In the genomic region with DNA sequence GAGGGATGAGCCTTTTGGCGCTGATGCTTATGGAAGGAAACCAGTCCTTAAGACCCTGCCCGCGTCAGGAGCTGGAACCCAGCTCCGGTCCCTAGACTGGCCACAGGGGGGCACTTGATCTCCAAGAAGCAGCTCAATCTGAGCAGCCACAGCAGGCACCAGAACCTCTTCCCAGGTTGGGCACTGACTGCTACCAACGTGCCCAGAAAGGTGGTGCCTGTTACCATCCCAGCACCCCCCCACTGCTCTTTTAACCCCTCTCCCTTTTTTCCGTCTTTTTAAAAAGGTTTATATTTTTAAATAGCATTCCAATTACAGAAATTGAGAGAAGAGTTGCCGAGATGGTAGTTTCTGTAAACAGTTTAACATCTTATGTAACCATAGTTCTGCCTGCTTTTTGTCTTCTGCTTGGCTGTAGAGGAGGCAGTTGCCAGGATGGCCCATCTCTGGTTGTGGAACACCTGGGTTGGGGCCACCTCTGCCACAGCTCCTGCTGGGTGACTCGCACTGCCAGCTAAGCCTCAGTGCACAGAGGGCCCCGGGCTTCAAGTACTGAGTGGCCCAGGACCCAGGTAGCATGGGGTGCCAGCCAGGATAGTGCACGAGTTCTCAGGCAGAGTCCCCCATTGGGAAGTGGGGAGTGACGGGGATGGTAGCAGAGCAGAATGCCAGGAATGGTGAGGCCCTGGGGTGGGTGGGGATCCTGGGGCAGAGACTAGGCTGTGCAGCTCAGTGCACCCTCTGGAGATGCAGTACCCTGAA, we compare ENCODE assay signal across 8 cellular contexts.
DNase-seq lines count a peak whose midpoint lies in the region; ATAC-seq, FAIRE-seq and TF ChIP-seq lines count a peak whose summit lies in the region.
"Had no signal": no experiment of that assay in that cellular context is flagged by ENCODE, and none has a peak within 500 bp of the region (broad histone marks: within the 10 kb centered on the region; RNA-seq: fewer than 3 reads in every experiment).

No MANE protein-coding gene starts in this region.

- H3K9me3 ChIP-seq in adrenal gland (replicated peaks in 1 of 3): no peaks in the 10 kb centered on the region

- intact Hi-C loops in adrenal gland (cut with DNase I) (loop anchor here (5.0 kb wide), 3 partner anchors 63 to 107 kb away; a partner anchor contains a TSS), left ventricle myocardium superior (cut with micrococcal nuclease) (no loop called here)

- H3K27ac ChIP-seq in adrenal gland: peak overlapping the region in 2 of 5 donors; percentile 13 to 79

- TF ChIP-seq CTCF in adrenal gland (IDR thresholded peaks at IDR 0.05) (peak; percentile 40 to 70 (median 62)), retinal pigment epithelial cell (conservative IDR thresholded peaks at IDR 0.05; ENCODE audit: low read depth, low read length) (peak; percentile 78)

- peaks cover 36 to 59% of the 10 kb centered on the region in 2 donors for H3K4me1 ChIP-seq in adrenal gland (replicated peaks in 1 of 2)

- peaks cover 0 to 8% of the 10 kb centered on the region in 2 donors for H3K36me3 ChIP-seq in adrenal gland (replicated peaks in 1 of 2)

- no peaks in the 10 kb centered on the region for H3K27me3 ChIP-seq in adrenal gland

- DNase-seq in GM12891 (ENCODE audit: insufficient read length, low spot score): peak; percentile 58
- DNase-seq in SKM-1 treated with dmso at 0.1 percent for 144 hours (lab: John Stamatoyannopoulos, UW; ENCODE audit: unreplicated experiment): peak; percentile 46
- DNase-seq in adrenal gland: peak; percentile 61 to 82 (median 68)
- peak; percentile 72 for DNase-seq in left ventricle myocardium superior
- no peak for DNase-seq in retinal pigment epithelial cell (ENCODE audit: low read depth)
- DNase-seq in GOT3 (lab: John Stamatoyannopoulos, UW): no peak

- WGBS in adrenal gland, 4 donors: 47 to 61% (median 50%) methylated on average over 5 to 11 of the region's 11 CpGs

- ATAC-seq in HG03159 (IDR thresholded peaks at IDR 0.05; ENCODE audit: unreplicated experiment) (peak; percentile 70), left ventricle myocardium superior (peak; percentile 32)

- H3K4me3 ChIP-seq in adrenal gland: no peak overlapping the region
- no peak overlapping the region for H3K4me3 ChIP-seq in retinal pigment epithelial cell (ENCODE audit: low read length)

- peak; percentile 80 for FAIRE-seq in GM12891 (lab: Jason Lieb, UNC)
- FAIRE-seq: islet of Langerhans had no signal

- no peak for TF ChIP-seq POLR2A in GM12891 (IDR thresholded peaks at IDR 0.05; ENCODE audit: low read depth, low read length)
- TF ChIP-seq POLR2A in adrenal gland (IDR thresholded peaks at IDR 0.05): no peak

TF ChIP-seq in GM12891, 5 proteins besides CTCF, POLR2A, EP300 and RAD21:
- no peak for TF ChIP-seq POLR2AphosphoS5 (IDR thresholded peaks at IDR 0.05; ENCODE audit: low read depth, low read length)
- TF ChIP-seq POU2F2 (IDR thresholded peaks at IDR 0.05; ENCODE audit: low read depth, low read length): no peak
- TF ChIP-seq SPI1 (IDR thresholded peaks at IDR 0.05; ENCODE audit: low read depth, low read length): no peak
- no peak for TF ChIP-seq PAX5 (IDR thresholded peaks at IDR 0.05; ENCODE audit: insufficient read depth, low read length, severe bottlenecking)
- TF ChIP-seq TAF1 (IDR thresholded peaks at IDR 0.05; ENCODE audit: low read depth, low read length): no peak

Comparison
In these comparisons a context has a peak if more than half of its experiments do, and no peak if none do; other contexts are left out.
1. DNase-seq: peak in GM12891 (single experiment), SKM-1 treated with dmso at 0.1 percent for 144 hours (single experiment), adrenal gland (7 of 7) and left ventricle myocardium superior (single experiment); none in retinal pigment epithelial cell (single experiment) and GOT3 (single experiment).